In the genomic region with DNA sequence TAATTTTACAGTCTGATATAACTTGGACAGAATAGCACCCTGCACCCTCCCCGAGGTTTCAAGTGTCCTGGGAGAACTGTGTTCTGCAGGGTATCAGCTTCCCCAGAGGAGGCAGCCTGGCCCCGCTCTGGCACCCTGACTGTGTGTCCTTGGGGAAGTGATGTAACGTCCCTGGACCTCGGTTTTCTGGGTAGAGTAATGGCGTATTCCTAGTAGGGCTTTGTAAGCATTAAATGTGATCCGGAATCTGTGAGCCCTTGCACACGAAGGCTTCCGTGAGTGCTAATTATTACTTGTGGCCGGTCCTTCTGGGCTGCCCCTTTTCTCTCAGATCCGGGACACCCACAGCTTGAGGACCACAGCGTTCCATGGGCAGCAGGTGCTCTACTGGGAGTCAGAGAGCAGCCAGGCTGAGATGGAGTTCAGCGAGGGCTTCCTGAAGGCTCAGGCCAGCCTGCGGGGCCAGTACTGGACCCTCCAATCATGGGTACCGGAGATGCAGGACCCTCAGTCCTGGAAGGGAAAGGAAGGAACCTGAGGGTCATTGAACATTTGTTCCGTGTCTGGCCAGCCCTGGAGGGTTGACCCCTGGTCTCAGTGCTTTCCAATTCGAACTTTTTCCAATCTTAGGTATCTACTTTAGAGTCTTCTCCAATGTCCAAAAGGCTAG, we compare ENCODE assay signal across 8 cellular contexts. TPM values are rescaled to one million over a fixed set of nuclear protein-coding genes. Genes with fewer than 3 reads are reported as not detected.
DNase-seq lines count a peak whose midpoint lies in the region; ATAC-seq and TF ChIP-seq lines count a peak whose summit lies in the region.

No MANE protein-coding gene starts in this region.

- ATAC-seq in DND-41 (ENCODE audit: insufficient read depth, low read depth) (no peak), GM21360 (IDR thresholded peaks at IDR 0.05; ENCODE audit: unreplicated experiment) (no peak), HG02798 (IDR thresholded peaks at IDR 0.05; ENCODE audit: poor library complexity, unreplicated experiment) (no peak), HG03457 (IDR thresholded peaks at IDR 0.05; ENCODE audit: unreplicated experiment) (no peak)

- H3K4me3 ChIP-seq in DND-41 (ENCODE audit: low read depth in 1 of 2, low read length in 2 of 2) (peak overlapping the region; percentile 30 to 74; a peak in 3 of 4 replicates), duodenal mucosa (ENCODE audit: low read depth in 1 of 2, low read length in 2 of 2) (peak overlapping the region; percentile 58 to 75), thyroid gland (replicated peaks in 1 of 3) (peak overlapping the region in 1 of 3 donors; percentile 60)

- H3K27ac ChIP-seq in DND-41 (ENCODE audit: low read length) (peak overlapping the region; percentile 44; the same call in 1 of the 2 replicates), duodenal mucosa (ENCODE audit: low read depth, low read length) (no peak overlapping the region), thyroid gland (peak overlapping the region in 1 of 3 donors; percentile 91)

- H3K9me3 ChIP-seq in DND-41 (ENCODE audit: insufficient read depth, low read length, severe bottlenecking) (no peaks in the 10 kb centered on the region), duodenal mucosa (ENCODE audit: control insufficient read depth in 1 of 2, low read length in 2 of 2) (no peaks in the 10 kb centered on the region), thyroid gland (no peaks in the 10 kb centered on the region)

- WGBS in thyroid gland, 2 donors, result 74 to 80% methylated on average over 10 to 16 of the region's 16 CpGs

- 0 out of 2 replicates have a peak overlapping the region, but pooled peaks have one; percentile 39 for H2AFZ ChIP-seq in DND-41 (ENCODE audit: low read depth, low read length)

- H3K9ac ChIP-seq in DND-41 (ENCODE audit: low read depth, low read length) (peak overlapping the region; percentile 42), duodenal mucosa (ENCODE audit: low read depth in 1 of 2, low read length in 2 of 2) (no peak overlapping the region)

- H3K36me3 ChIP-seq in DND-41 (ENCODE audit: insufficient read depth, low read length), result no peaks in the 10 kb centered on the region
- H3K36me3 ChIP-seq in duodenal mucosa (ENCODE audit: control insufficient read depth in 1 of 2, insufficient read depth in 2 of 2, low read length in 2 of 2), result peaks cover 0 to 5% of the 10 kb centered on the region in 2 donors
- H3K36me3 ChIP-seq in thyroid gland, result no peaks in the 10 kb centered on the region

- TF ChIP-seq POLR2A in thyroid gland (IDR thresholded peaks at IDR 0.05), result no peak

- no peak for TF ChIP-seq CTCF in DND-41 (IDR thresholded peaks at IDR 0.05; ENCODE audit: borderline replicate concordance, extremely low read depth, low read length, poor library complexity, severe bottlenecking)
- no peak for TF ChIP-seq CTCF in thyroid gland (IDR thresholded peaks at IDR 0.05)

- H3K79me2 ChIP-seq in DND-41 (ENCODE audit: insufficient read depth, low read length), result no peaks in the 10 kb centered on the region

- H3K27me3 ChIP-seq in DND-41 (ENCODE audit: insufficient read depth, low read length, poor library complexity) (no peaks in the 10 kb centered on the region), duodenal mucosa (ENCODE audit: control insufficient read depth in 1 of 2, insufficient read depth in 2 of 2, low read length in 2 of 2) (no peaks in the 10 kb centered on the region), thyroid gland (no peaks in the 10 kb centered on the region)

- 0 out of 2 replicates have a peak, but pooled peaks cover 6% of the 10 kb centered on the region for H4K20me1 ChIP-seq in DND-41 (ENCODE audit: insufficient read depth, low read length)

- DNase-seq in DND-41 (no peak), NCI-H69 (lab: John Stamatoyannopoulos, UW) (peak; percentile 49), pons (ENCODE audit: low spot score) (peak; percentile 19), thyroid gland (no peak)

- peak overlapping the region; percentile 94 for H3K4me2 ChIP-seq in DND-41 (ENCODE audit: insufficient read depth, low read length)

- intact Hi-C loops in thyroid gland (cut with DNase I), result no loop called here

- H3K4me1 ChIP-seq in DND-41 (ENCODE audit: insufficient read depth, low read length) (peaks cover 21% of the 10 kb centered on the region), duodenal mucosa (ENCODE audit: control insufficient read depth in 1 of 2, insufficient read depth in 2 of 2, low read length in 2 of 2) (peaks cover 20 to 21% of the 10 kb centered on the region in 2 donors), thyroid gland (peaks cover 6 to 15% of the 10 kb centered on the region in 2 donors)

RNA-seq across cellular contexts. Expression of a gene that starts 1.0 kb away (rescaled TPM):
- 10 to 100 TPM; 21.4 to 36.7 (median 33.5) TPM for total RNA-seq in thyroid gland

RNA-seq across cellular contexts. Expression of a gene that starts 20.1 kb away (rescaled TPM):
- 1 to 10 TPM; 1.1 to 3.8 (median 2.5) TPM for total RNA-seq in thyroid gland

RNA-seq across cellular contexts. Expression of a gene that starts 36.6 kb away (rescaled TPM):
- 1 to 10 TPM; 1.5 to 2.8 (median 2.0) TPM for total RNA-seq in thyroid gland

RNA-seq across cellular contexts. Expression of a gene that starts 41.0 kb away (rescaled TPM):
- 10 to 100 TPM; 16.0 to 21.9 (median 19.0) TPM for total RNA-seq in thyroid gland

Comparison
In these comparisons a context has a peak if more than half of its experiments do, and no peak if none do; other contexts are left out.
1. DNase-seq: peak in NCI-H69 (single experiment) and pons (single experiment); none in DND-41 (single experiment) and thyroid gland (0 of 2).